35 cellular contexts compared by ENCODE assay signal in genomic region chr3:182769673-182770072, GRCh38.
"Had no signal": no experiment of that assay in that cellular context is flagged by ENCODE, and none has a peak within 500 bp of the region (broad histone marks: within the 10 kb centered on the region; RNA-seq: fewer than 3 reads in every experiment).

No MANE protein-coding gene starts in this region.

- H3K4me3 ChIP-seq: MG63 had no signal

- DNase-seq: Karpas-422, Kasumi-1, MG63, MM.1S, MV-4-11, NCI-H1048, NCI-H1092, NCI-H1092 treated with DMSO at 0.1 percent for 48 hours, NCI-H1105, NCI-H1105 treated with DMSO at 0.1 percent for 48 hours, NCI-H1417, NCI-H1417 treated with DMSO at 0.1 percent for 48 hours, NCI-H1436, NCI-H1436 treated with DMSO at 0.1 percent for 48 hours, NCI-H146, NCI-H1694 treated with DMSO at 0.1 percent for 48 hours, NCI-H187, NCI-H187 treated with DMSO at 0.1 percent for 48 hours, NCI-H1930, NCI-H2029, NCI-H2029 treated with DMSO at 0.1 percent for 48 hours, NCI-H2081, NCI-H2081 treated with DMSO at 0.1 percent for 48 hours, NCI-H2107, NCI-H2171, NCI-H2171 treated with DMSO at 0.1 percent for 48 hours, NCI-H2227 treated with DMSO at 0.1 percent for 48 hours, NCI-H226, NCI-H345, NCI-H446, NCI-H446 treated with DMSO at 0.1 percent for 48 hours, NCI-H510A, NCI-H510A treated with DMSO at 0.1 percent for 48 hours, NCI-H524, NCI-H524 treated with DMSO at 0.1 percent for 48 hours had no signal

- H3K9me3 ChIP-seq: MG63 had no signal

- H3K27me3 ChIP-seq: MG63 had no signal

- H3K36me3 ChIP-seq: MG63 had no signal
